ENCODE assay signal across 19 cellular contexts in genomic region chr10:104868231-104868630, GRCh38.
"Had no signal": no experiment of that assay in that cellular context is flagged by ENCODE, and none has a peak within 500 bp of the region (broad histone marks: within the 10 kb centered on the region; RNA-seq: fewer than 3 reads in every experiment).

No MANE protein-coding gene starts in this region.

- H3K27ac ChIP-seq: RWPE1 had no signal

- ATAC-seq: Panc1, PC-3, SK-N-SH treated with all-trans-retinoic acid at 6 μM for 48 hours had no signal

- H3K9me3 ChIP-seq: MG63 had no signal

- H3K27me3 ChIP-seq: MG63 had no signal

- H3K36me3 ChIP-seq: MG63 had no signal

- DNase-seq: KBM-7; MG63; NCI-H1092; NCI-H1417 treated with DMSO at 0.1 percent for 48 hours; NCI-H1694; NCI-H187 treated with DMSO at 0.1 percent for 48 hours; NCI-H2029 treated with DMSO at 0.1 percent for 48 hours; NCI-H2171 treated with DMSO at 0.1 percent for 48 hours; NCI-H345; NCI-H446 treated with DMSO at 0.1 percent for 48 hours; NCI-H510A treated with DMSO at 0.1 percent for 48 hours; NCI-H526; NCI-H82; NK-92 treated with Interleukin-12 subunit alpha and Interleukin-12 subunit beta, amount 100 ng/mL, for 24 hours; PC-3; SHP77 had no signal

- H3K4me3 ChIP-seq: MG63 had no signal
